In genomic region chr2:20615466-20616241, GRCh38 we compare ENCODE assay signal across 12 cellular contexts. TPM values are rescaled to one million over a fixed set of nuclear protein-coding genes. Genes with fewer than 3 reads are reported as not detected.
DNase-seq lines count a peak whose midpoint lies in the region; ATAC-seq and TF ChIP-seq lines count a peak whose summit lies in the region.
"Had no signal": no experiment of that assay in that cellular context is flagged by ENCODE, and none has a peak within 500 bp of the region (broad histone marks: within the 10 kb centered on the region; RNA-seq: fewer than 3 reads in every experiment).

No MANE protein-coding gene starts in this region.

- H3K9me3 ChIP-seq in Peyer's patch = no peaks in the 10 kb centered on the region
- no peaks in the 10 kb centered on the region for H3K9me3 ChIP-seq in esophagus (ENCODE audit: control insufficient read depth in 2 of 2, insufficient read depth in 1 of 2, low read depth in 1 of 2, low read length in 1 of 2)
- H3K9me3 ChIP-seq in lung (ENCODE audit: control insufficient read depth in 2 of 2, insufficient read depth in 1 of 2, low read length in 1 of 2) = no peaks in the 10 kb centered on the region
- H3K9me3 ChIP-seq in stomach smooth muscle (ENCODE audit: control insufficient read depth in 2 of 2, low read length in 2 of 2) = no peaks in the 10 kb centered on the region

- peak overlapping the region; percentile 68 to 97 (median 84) for H3K27ac ChIP-seq in Peyer's patch
- H3K27ac ChIP-seq in esophagus (ENCODE audit: low read depth in 2 of 2, low read length in 1 of 2) = peak overlapping the region; percentile 90 to 92
- H3K27ac ChIP-seq in lung (ENCODE audit: low read depth in 1 of 2, low read length in 1 of 2) = peak overlapping the region; percentile 97 to 98
- H3K27ac ChIP-seq in stomach smooth muscle (ENCODE audit: low read length) = peak overlapping the region; percentile 100
- H3K27ac ChIP-seq: brain microvascular endothelial cell had no signal

- H3K9ac ChIP-seq in stomach smooth muscle (ENCODE audit: low read length in 2 of 2) = peak overlapping the region; percentile 69 to 85

- TF ChIP-seq CTCF in Peyer's patch (IDR thresholded peaks at IDR 0.05) = no peak
- no peak for TF ChIP-seq CTCF in lung (IDR thresholded peaks at IDR 0.05; ENCODE audit: control extremely low read depth, extremely low read depth)

- no peaks in the 10 kb centered on the region for H3K27me3 ChIP-seq in Peyer's patch
- H3K27me3 ChIP-seq in esophagus (ENCODE audit: control insufficient read depth in 1 of 2, insufficient read depth in 2 of 2, low read length in 2 of 2) = no peaks in the 10 kb centered on the region
- no peaks in the 10 kb centered on the region for H3K27me3 ChIP-seq in lung (ENCODE audit: control insufficient read depth, insufficient read depth)
- no peaks in the 10 kb centered on the region for H3K27me3 ChIP-seq in stomach smooth muscle (ENCODE audit: control insufficient read depth in 1 of 2, insufficient read depth in 2 of 2, low read length in 2 of 2)
- H3K27me3 ChIP-seq: brain microvascular endothelial cell had no signal

- H3K4me1 ChIP-seq in Peyer's patch (peaks cover 0 to 51% (median 3%) of the 10 kb centered on the region in 4 donors), esophagus (ENCODE audit: control insufficient read depth in 2 of 2, insufficient read depth in 2 of 2, low read length in 1 of 2) (peaks cover 6 to 31% of the 10 kb centered on the region in 2 donors), lung (ENCODE audit: control insufficient read depth in 2 of 2, insufficient read depth in 2 of 2, low read length in 2 of 2) (peaks cover 46 to 61% of the 10 kb centered on the region in 2 donors), stomach smooth muscle (ENCODE audit: control insufficient read depth, insufficient read depth, low read length) (peaks cover 95% of the 10 kb centered on the region)

- no peak for ATAC-seq in lung (ENCODE audit: insufficient read depth, low FRiP score)
- ATAC-seq in GM21576 (IDR thresholded peaks at IDR 0.05; ENCODE audit: unreplicated experiment) = no peak
- ATAC-seq in HG02623 (IDR thresholded peaks at IDR 0.05; ENCODE audit: unreplicated experiment) = no peak

- WGBS in esophagus, 2 donors = 76 to 81% methylated on average over 9 of the region's 9 CpGs
- WGBS in lung, 2 donors = 61 to 81% methylated on average over 9 of the region's 9 CpGs

- no peak for TF ChIP-seq POLR2A in Peyer's patch (IDR thresholded peaks at IDR 0.05)

- no peak overlapping the region for H3K4me3 ChIP-seq in Peyer's patch
- H3K4me3 ChIP-seq in esophagus (ENCODE audit: low read depth in 1 of 2, low read length in 2 of 2) = no peak overlapping the region
- no peak overlapping the region for H3K4me3 ChIP-seq in lung
- H3K4me3 ChIP-seq in stomach smooth muscle (ENCODE audit: low read length in 2 of 2) = peak overlapping the region in 1 of 2 donors; percentile 15

- no peaks in the 10 kb centered on the region for H3K36me3 ChIP-seq in Peyer's patch
- peaks cover 0 to 3% of the 10 kb centered on the region in 2 donors for H3K36me3 ChIP-seq in esophagus (ENCODE audit: control insufficient read depth in 2 of 2, insufficient read depth in 2 of 2, low read length in 1 of 2)
- peaks cover 0 to 8% of the 10 kb centered on the region in 2 donors for H3K36me3 ChIP-seq in lung (ENCODE audit: control insufficient read depth in 2 of 2, insufficient read depth in 2 of 2, low read length in 2 of 2)
- peaks cover 0 to 2% of the 10 kb centered on the region in 2 donors for H3K36me3 ChIP-seq in stomach smooth muscle (ENCODE audit: control insufficient read depth in 2 of 2, insufficient read depth in 2 of 2, low read length in 2 of 2)
- H3K36me3 ChIP-seq: brain microvascular endothelial cell had no signal

- DNase-seq in Peyer's patch (peak in 2 of 3 donors; percentile 43 to 51), lung (ENCODE audit: low spot score) (no peak), NCI-H2081 treated with DMSO at 0.1 percent for 48 hours (lab: John Stamatoyannopoulos, UW) (no peak), SKM-1 treated with dmso at 0.1 percent for 144 hours (lab: John Stamatoyannopoulos, UW; ENCODE audit: unreplicated experiment) (no peak)
- DNase-seq: brain microvascular endothelial cell; CD4-positive, CD25-positive, alpha-beta regulatory T cell; kidney glomerular epithelial cell; NCI-H524 had no signal

RNA-seq across cellular contexts. Expression of gene HS1BP3, which starts 35.2 kb away (rescaled TPM):
- total RNA-seq in Peyer's patch (10 to 100 TPM; 33.1 to 63.0 (median 41.0) TPM), lung (10 to 100 TPM; 25.4 to 38.1 TPM)
- polyA plus RNA-seq in esophagus (10 to 100 TPM; 12.2 to 13.4 TPM), lung (10 to 100 TPM; 28.8 to 41.4 TPM)

RNA-seq across cellular contexts. Expression of gene GDF7, which starts 51.3 kb away (rescaled TPM):
- total RNA-seq in Peyer's patch (1 to 10 TPM in 1 of 4 donors, under 1 TPM in 3; 0.09 to 1.7 (median 0.38) TPM), lung (under 1 TPM; 0.37 to 0.54 TPM)
- polyA plus RNA-seq in esophagus (under 1 TPM; 0.56 to 0.59 TPM), lung (under 1 TPM; 0.10 to 0.26 TPM)

Comparison
In these comparisons a context has a peak if more than half of its experiments do, and no peak if none do; other contexts are left out.
1. DNase-seq: peak in Peyer's patch (2 of 3); none in lung (single experiment), NCI-H2081 treated with DMSO at 0.1 percent for 48 hours (single experiment) and SKM-1 treated with dmso at 0.1 percent for 144 hours (single experiment).
2. Peak in every context shown above with its lines, with median percentiles within 50 percentile points of each other: H3K27ac ChIP-seq.